1 cellular context compared by ENCODE assay signal in the genomic region with DNA sequence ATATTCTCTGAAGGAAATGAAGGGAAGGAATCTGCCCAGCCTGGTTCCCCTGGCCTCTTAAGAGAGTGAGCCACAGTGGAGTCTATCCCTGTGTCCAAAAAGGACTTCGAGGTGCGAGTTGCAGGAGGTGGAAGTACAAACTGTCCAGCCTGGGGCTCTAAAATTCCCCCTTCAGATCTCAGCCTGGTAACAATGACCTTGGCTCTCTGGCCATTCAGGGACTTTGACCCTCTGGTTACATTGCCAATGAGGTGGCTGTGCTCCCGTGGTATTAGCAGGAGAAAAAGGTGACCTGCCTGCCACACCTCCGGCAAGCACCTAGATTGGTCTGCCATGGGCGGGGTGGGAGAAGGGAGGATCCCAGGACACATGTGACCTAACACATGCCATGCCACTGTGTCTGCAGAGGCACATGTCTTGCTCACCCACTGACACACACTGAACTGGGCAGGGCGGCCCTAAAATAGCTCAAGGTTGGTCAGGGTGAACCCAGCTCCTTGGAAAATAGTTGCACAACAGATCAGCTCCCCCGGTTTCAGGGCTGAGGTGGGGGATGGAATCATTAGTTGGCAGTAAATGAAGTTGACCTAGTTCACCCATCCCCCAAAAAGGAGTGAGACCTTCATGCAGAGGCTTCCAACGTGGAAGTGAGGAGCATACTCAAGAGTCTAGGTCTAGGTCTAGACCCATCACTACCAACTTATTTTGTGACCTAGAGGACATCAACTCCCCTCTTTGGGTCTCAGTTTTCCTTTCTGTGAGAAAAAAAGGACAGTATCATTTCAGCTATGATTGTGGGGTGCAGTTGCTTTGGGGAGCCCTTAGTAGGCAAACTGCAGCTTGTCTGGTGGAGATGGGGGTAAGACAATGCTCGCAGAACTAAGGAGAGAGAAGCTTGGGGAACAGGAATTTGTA.
TF ChIP-seq lines count a peak whose summit lies in the region.

No MANE protein-coding gene starts in this region.

TF ChIP-seq in HEK293, 187 proteins besides CTCF, POLR2A, EP300 and RAD21 (continued from another document):
- TF ChIP-seq, protein P1, sequence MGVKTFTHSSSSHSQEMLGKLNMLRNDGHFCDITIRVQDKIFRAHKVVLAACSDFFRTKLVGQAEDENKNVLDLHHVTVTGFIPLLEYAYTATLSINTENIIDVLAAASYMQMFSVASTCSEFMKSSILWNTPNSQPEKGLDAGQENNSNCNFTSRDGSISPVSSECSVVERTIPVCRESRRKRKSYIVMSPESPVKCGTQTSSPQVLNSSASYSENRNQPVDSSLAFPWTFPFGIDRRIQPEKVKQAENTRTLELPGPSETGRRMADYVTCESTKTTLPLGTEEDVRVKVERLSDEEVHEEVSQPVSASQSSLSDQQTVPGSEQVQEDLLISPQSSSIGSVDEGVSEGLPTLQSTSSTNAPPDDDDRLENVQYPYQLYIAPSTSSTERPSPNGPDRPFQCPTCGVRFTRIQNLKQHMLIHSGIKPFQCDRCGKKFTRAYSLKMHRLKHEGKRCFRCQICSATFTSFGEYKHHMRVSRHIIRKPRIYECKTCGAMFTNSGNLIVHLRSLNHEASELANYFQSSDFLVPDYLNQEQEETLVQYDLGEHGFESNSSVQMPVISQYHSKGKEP (tag by site-specific recombination; IDR thresholded peaks at IDR 0.05): no peak
- no peak for TF ChIP-seq ZNF146 (tag by site-specific recombination; IDR thresholded peaks at IDR 0.05)
- TF ChIP-seq ZNF19 (tag by site-specific recombination; IDR thresholded peaks at IDR 0.05; ENCODE audit: low read depth): no peak
TF ChIP-seq in HEK293: peak in this region for 1.
